In genomic region chr7:105655901-105656380, GRCh38 we compare ENCODE assay signal across 32 cellular contexts.
DNase-seq lines count a peak whose midpoint lies in the region; ATAC-seq, FAIRE-seq and TF ChIP-seq lines count a peak whose summit lies in the region.
"Had no signal": no experiment of that assay in that cellular context is flagged by ENCODE, and none has a peak within 500 bp of the region (broad histone marks: within the 10 kb centered on the region; RNA-seq: fewer than 3 reads in every experiment).

No MANE protein-coding gene starts in this region.

- H3K4me3 ChIP-seq in A673 (ENCODE audit: low read depth, low read length, poor library complexity, severe bottlenecking) (no peak overlapping the region), HUES64 (ENCODE audit: low read length) (no peak overlapping the region), endodermal cell (ENCODE audit: low read length) (no peak overlapping the region), kidney (ENCODE audit: low read length in 2 of 2) (no peak overlapping the region), esophagus squamous epithelium (no peak overlapping the region)
- H3K4me3 ChIP-seq: GM23248, left lung, PC-9, psoas muscle, transverse colon had no signal

- H3K4me3 Mint-ChIP-seq in endodermal cell = peak overlapping the region; percentile 36
- H3K4me3 Mint-ChIP-seq: activated naive CD8-positive, alpha-beta T cell; CD4-positive, alpha-beta memory T cell; naive B cell; stimulated activated effector memory CD8-positive, alpha-beta T cell treated with anti-CD3 and anti-CD28 coated beads, Interleukin-12 subunit alpha, Interleukin-12 subunit beta, amount 100 ng/mL, for 72 hours had no signal

- H3K9me3 Mint-ChIP-seq in endodermal cell = no peaks in the 10 kb centered on the region
- H3K9me3 Mint-ChIP-seq: naive B cell; stimulated activated effector memory CD8-positive, alpha-beta T cell treated with anti-CD3 and anti-CD28 coated beads, Interleukin-12 subunit alpha, Interleukin-12 subunit beta, amount 100 ng/mL, for 72 hours had no signal

- TF ChIP-seq POLR2A in esophagus squamous epithelium (IDR thresholded peaks at IDR 0.05) = no peak

- no TSS peak for BruUV-seq in A673 (replicated peaks; lab: Mats Ljungman, UMichigan)

- H3K4me1 Mint-ChIP-seq in endodermal cell = peaks cover 57% of the 10 kb centered on the region

- peaks cover 16% of the 10 kb centered on the region for H3K36me3 Mint-ChIP-seq in endodermal cell (ENCODE audit: low read depth)

- no peaks in the 10 kb centered on the region for H3K9me3 ChIP-seq in A673 (ENCODE audit: low read depth, low read length, poor library complexity, severe bottlenecking)
- H3K9me3 ChIP-seq in HUES64 (ENCODE audit: insufficient read depth, low read depth, low read length) = no peaks in the 10 kb centered on the region
- H3K9me3 ChIP-seq in endodermal cell (ENCODE audit: control insufficient read depth, low read length) = no peaks in the 10 kb centered on the region
- no peaks in the 10 kb centered on the region for H3K9me3 ChIP-seq in kidney (ENCODE audit: control insufficient read depth in 1 of 2, low read length in 2 of 2)
- no peaks in the 10 kb centered on the region for H3K9me3 ChIP-seq in esophagus squamous epithelium
- H3K9me3 ChIP-seq: left lung, psoas muscle, transverse colon had no signal

- H3K27ac Mint-ChIP-seq in endodermal cell = peak overlapping the region; percentile 92
- H3K27ac Mint-ChIP-seq: activated naive CD8-positive, alpha-beta T cell; stimulated activated effector memory CD8-positive, alpha-beta T cell treated with anti-CD3 and anti-CD28 coated beads, Interleukin-12 subunit alpha, Interleukin-12 subunit beta, amount 100 ng/mL, for 72 hours had no signal

- FAIRE-seq in kidney (lab: Jason Lieb, UNC) = no peak
- FAIRE-seq: A204.1, bronchial epithelial cell, D721Med, HTR-8/SVneo had no signal

- H3K27ac ChIP-seq in A673 (ENCODE audit: low read depth, low read length, poor library complexity, severe bottlenecking) (peak overlapping the region; percentile 55), HUES64 (ENCODE audit: low read depth, low read length) (peak overlapping the region; percentile 77; the same call in 1 of the 2 replicates), endodermal cell (ENCODE audit: low read depth, low read length) (no peak overlapping the region), kidney (ENCODE audit: low read depth in 2 of 2, low read length in 2 of 2) (no peak overlapping the region), esophagus squamous epithelium (peak overlapping the region in 1 of 4 donors; percentile 50)
- H3K27ac ChIP-seq: epithelial cell of prostate, GM23248, KMS-11, left lung, PC-9, psoas muscle had no signal

- CTCF ChIA-PET in A673 (lab: Charles Lee) = no interaction called here

- intact Hi-C loops in A673 (cut with micrococcal nuclease; ENCODE audit: unreplicated experiment) (loop anchor here (10.0 kb wide), 2 partner anchors 219 to 279 kb away; partner anchors contain the start of gene ATXN7L1), kidney (cut with DNase I) (no loop called here), esophagus squamous epithelium (cut with DNase I) (loop anchor here (10.0 kb wide), 2 partner anchors 109 to 379 kb away; no protein-coding TSS in a partner anchor)

- H3K27me3 Mint-ChIP-seq in endodermal cell (ENCODE audit: insufficient read depth) = no peaks in the 10 kb centered on the region
- H3K27me3 Mint-ChIP-seq: activated naive CD8-positive, alpha-beta T cell; CD4-positive, alpha-beta memory T cell; naive B cell had no signal

- no peaks in the 10 kb centered on the region for H3K27me3 ChIP-seq in A673 (replicated peaks; ENCODE audit: insufficient read depth, low read depth, low read length, poor library complexity)
- no peaks in the 10 kb centered on the region for H3K27me3 ChIP-seq in HUES64 (ENCODE audit: insufficient read depth, low read length)
- no peaks in the 10 kb centered on the region for H3K27me3 ChIP-seq in endodermal cell (ENCODE audit: control insufficient read depth, insufficient read depth, low read length, poor library complexity, severe bottlenecking)
- no peaks in the 10 kb centered on the region for H3K27me3 ChIP-seq in esophagus squamous epithelium
- H3K27me3 ChIP-seq: left lung, transverse colon had no signal

- DNase-seq in A673 (ENCODE audit: low spot score) (no peak), endodermal cell (peak; percentile 69), omental fat pad (ENCODE audit: low spot score) (no peak), globus pallidus (ENCODE audit: low spot score) (no peak), kidney (no peak), esophagus squamous epithelium (lab: John Stamatoyannopoulos, UW) (no peak)
- DNase-seq: activated CD4-positive, alpha-beta T cell treated with anti-CD3 and anti-CD28 coated beads for 4 hours; activated effector memory CD4-positive, alpha-beta T cell treated with anti-CD3 and anti-CD28 coated beads, Interleukin-2, amount 50 U/mL, for 16 hours; activated T-cell treated with anti-CD3 and anti-CD28 coated beads, Interleukin-2, amount 50 U/mL, for 1 hour; CD4-positive, alpha-beta memory T cell; DND-41; GM23248; MM.1S; naive B cell; NCI-H1930; NCI-H526; NK-92 treated with Interleukin-12 subunit alpha and Interleukin-12 subunit beta, amount 100 ng/mL, for 24 hours; PC-9; psoas muscle; stimulated activated CD4-positive, alpha-beta T cell treated with anti-CD3 and anti-CD28 coated beads, Interleukin-15, amount 100 ng/mL, for 24 hours had no signal

- ATAC-seq in omental fat pad (ENCODE audit: low FRiP score) (peak; percentile 26), HG03442 (IDR thresholded peaks at IDR 0.05; ENCODE audit: unreplicated experiment) (no peak)
- ATAC-seq: psoas muscle; stimulated activated effector memory CD8-positive, alpha-beta T cell treated with anti-CD3 and anti-CD28 coated beads, Interleukin-12 subunit alpha, Interleukin-12 subunit beta, amount 100 ng/mL, for 72 hours had no signal

- peaks cover 26% of the 10 kb centered on the region for H3K36me3 ChIP-seq in A673 (ENCODE audit: insufficient read depth, low read length, poor library complexity, severe bottlenecking)
- peaks cover 2% of the 10 kb centered on the region; the same call in 1 of the 2 replicates for H3K36me3 ChIP-seq in HUES64 (ENCODE audit: insufficient read depth, low read length)
- H3K36me3 ChIP-seq in endodermal cell (ENCODE audit: control insufficient read depth, insufficient read depth, low read length) = peaks cover 3% of the 10 kb centered on the region
- peaks cover 2 to 12% of the 10 kb centered on the region in 2 donors for H3K36me3 ChIP-seq in kidney (ENCODE audit: control insufficient read depth in 1 of 2, insufficient read depth in 2 of 2, low read length in 2 of 2)
- peaks cover 0 to 64% (median 0%) of the 10 kb centered on the region in 3 donors for H3K36me3 ChIP-seq in esophagus squamous epithelium
- H3K36me3 ChIP-seq: transverse colon had no signal

- WGBS in HUES64 = 46% methylated on average over 7 of the region's 7 CpGs
- WGBS in endodermal cell (ENCODE audit: insufficient coverage in 1 of 2, insufficient read length in 1 of 2), 2 experiments = 55 to 63% methylated on average over 5 to 7 of the region's 7 CpGs
- WGBS in esophagus squamous epithelium, 2 donors = 59 to 60% methylated on average over 1 to 3 of the region's 7 CpGs

- H3K9ac ChIP-seq in HUES64 (ENCODE audit: low read depth, low read length) = no peak overlapping the region
- no peak overlapping the region for H3K9ac ChIP-seq in endodermal cell (ENCODE audit: extremely low read depth, low read length, poor library complexity, severe bottlenecking)
- H3K9ac ChIP-seq in kidney (ENCODE audit: low read length in 2 of 2) = no peak overlapping the region
- H3K9ac ChIP-seq: GM23248, KMS-11 had no signal

- POLR2A ChIA-PET in A673 (lab: Charles Lee; ENCODE audit: low non-redundant PET) = no interaction called here

- H3K4me1 ChIP-seq in A673 (ENCODE audit: insufficient read depth, low read length, poor library complexity, severe bottlenecking) (peaks cover 48% of the 10 kb centered on the region), HUES64 (ENCODE audit: insufficient read depth, low read length) (peaks cover 51% of the 10 kb centered on the region), endodermal cell (ENCODE audit: control insufficient read depth, insufficient read depth, low read length) (peaks cover 34% of the 10 kb centered on the region), kidney (ENCODE audit: control insufficient read depth in 1 of 2, insufficient read depth in 1 of 2, low read depth in 1 of 2, low read length in 2 of 2) (peaks cover 10% of the 10 kb centered on the region in 2 donors), esophagus squamous epithelium (peaks cover 0 to 29% (median 4%) of the 10 kb centered on the region in 3 donors)

- TF ChIP-seq CTCF in A673 (conservative IDR thresholded peaks at IDR 0.05; ENCODE audit: low read depth, low read length) (no peak), endodermal cell (conservative IDR thresholded peaks at IDR 0.05) (no peak), omental fat pad (IDR thresholded peaks at IDR 0.05) (no peak), kidney (IDR thresholded peaks at IDR 0.05; ENCODE audit: borderline replicate concordance, extremely low read depth, insufficient read depth) (no peak), esophagus squamous epithelium (IDR thresholded peaks at IDR 0.05) (no peak)

Comparison
In these comparisons a context has a peak if more than half of its experiments do, and no peak if none do; other contexts are left out.
1. H3K27ac ChIP-seq: peak in A673 (single experiment) and HUES64 (single experiment); none in endodermal cell (single experiment) and kidney (0 of 2).